28 cellular contexts compared by ENCODE assay signal in genomic region chr6:114390176-114390575, GRCh38. TPM values are rescaled to one million over a fixed set of nuclear protein-coding genes. Genes with fewer than 3 reads are reported as not detected.
"Had no signal": no experiment of that assay in that cellular context is flagged by ENCODE, and none has a peak within 500 bp of the region (broad histone marks: within the 10 kb centered on the region; RNA-seq: fewer than 3 reads in every experiment).

No MANE protein-coding gene starts in this region.

- H3K4me3 ChIP-seq: cardiac muscle cell, esophagus squamous epithelium, hepatocyte, lower lobe of right lung, thyroid gland had no signal

- H3K4me3 Mint-ChIP-seq: activated naive CD4-positive, alpha-beta T cell treated with anti-CD3 and anti-CD28 coated beads, Interleukin-2, amount 50 U/mL, for 24 hours; activated T-cell treated with anti-CD3 and anti-CD28 coated beads, Interleukin-2, amount 50 U/mL, for 72 hours; mesothelial cell of epicardium; natural killer cell treated with Interleukin-12 subunit alpha and Interleukin-12 subunit beta and Interleukin-15 and Interleukin-18, amount 100 ng/mL, for 72 hours had no signal

- H3K4me2 ChIP-seq: hepatocyte had no signal

- H3K9me3 Mint-ChIP-seq: activated naive CD4-positive, alpha-beta T cell treated with anti-CD3 and anti-CD28 coated beads, Interleukin-2, amount 50 U/mL, for 24 hours; activated T-cell treated with anti-CD3 and anti-CD28 coated beads, Interleukin-2, amount 50 U/mL, for 72 hours; mesothelial cell of epicardium had no signal

- H3K4me1 ChIP-seq: esophagus squamous epithelium, lower lobe of right lung, thyroid gland had no signal

- H3K27ac ChIP-seq: cardiac muscle cell, esophagus squamous epithelium, hepatocyte, lower lobe of right lung, thyroid gland had no signal

- H2AFZ ChIP-seq: hepatocyte had no signal

- H3K36me3 Mint-ChIP-seq: activated naive CD4-positive, alpha-beta T cell treated with anti-CD3 and anti-CD28 coated beads, Interleukin-2, amount 50 U/mL, for 24 hours; mesothelial cell of epicardium; natural killer cell treated with Interleukin-12 subunit alpha and Interleukin-12 subunit beta and Interleukin-15 and Interleukin-18, amount 100 ng/mL, for 72 hours had no signal

- H3K79me2 ChIP-seq: hepatocyte had no signal

- H3K27ac Mint-ChIP-seq: activated naive CD4-positive, alpha-beta T cell treated with anti-CD3 and anti-CD28 coated beads, Interleukin-2, amount 50 U/mL, for 24 hours; activated T-cell treated with anti-CD3 and anti-CD28 coated beads, Interleukin-2, amount 50 U/mL, for 72 hours; mesothelial cell of epicardium; natural killer cell treated with Interleukin-12 subunit alpha and Interleukin-12 subunit beta and Interleukin-15 and Interleukin-18, amount 100 ng/mL, for 72 hours had no signal

- H3K27me3 Mint-ChIP-seq: activated naive CD4-positive, alpha-beta T cell treated with anti-CD3 and anti-CD28 coated beads, Interleukin-2, amount 50 U/mL, for 24 hours; natural killer cell treated with Interleukin-12 subunit alpha and Interleukin-12 subunit beta and Interleukin-15 and Interleukin-18, amount 100 ng/mL, for 72 hours had no signal

- H3K27me3 ChIP-seq: cardiac muscle cell, esophagus squamous epithelium, hepatocyte, thyroid gland had no signal

- ATAC-seq: activated CD4-positive, CD25-positive, alpha-beta regulatory T cell treated with anti-CD3 and anti-CD28 coated beads, Interleukin-2, amount 50 U/mL, for 24 hours; activated T-cell treated with anti-CD3 and anti-CD28 coated beads, Interleukin-2, amount 50 U/mL, for 72 hours; lower lobe of right lung; natural killer cell treated with Interleukin-12 subunit alpha and Interleukin-12 subunit beta and Interleukin-15 and Interleukin-18, amount 100 ng/mL, for 72 hours had no signal

- FAIRE-seq: endothelial cell of umbilical vein, keratinocyte had no signal

- H3K36me3 ChIP-seq: cardiac muscle cell, esophagus squamous epithelium, lower lobe of right lung, thyroid gland had no signal

- DNase-seq: activated CD4-positive, alpha-beta T cell treated with anti-CD3 and anti-CD28 coated beads, Interleukin-2, amount 50 U/mL, for 1 hour; activated CD8-positive, alpha-beta memory T cell treated with anti-CD3 and anti-CD28 coated beads, Interleukin-2, amount 50 U/mL, for 4 hours; activated effector memory CD4-positive, alpha-beta T cell treated with anti-CD3 and anti-CD28 coated beads, Interleukin-2, amount 50 U/mL, for 16 hours; activated T-cell treated with anti-CD3 and anti-CD28 coated beads, Interleukin-2, amount 50 U/mL, for 72 hours; dermis blood vessel endothelial cell; effector memory CD4-positive, alpha-beta T cell; esophagus squamous epithelium; lower lobe of right lung; nucleus accumbens; posterior cingulate gyrus; stimulated activated CD4-positive, alpha-beta T cell treated with anti-CD3 and anti-CD28 coated beads, Interleukin-12 subunit alpha, Interleukin-12 subunit beta, amount 100 ng/mL, for 4 hours; stimulated activated CD4-positive, alpha-beta T cell treated with anti-CD3 and anti-CD28 coated beads, Interleukin-1b, Interleukin-23, amount 100 ng/mL, for 48 hours; stimulated activated CD8-positive, alpha-beta memory T cell treated with anti-CD3 and anti-CD28 coated beads, Interleukin-4, amount 100 ng/mL, for 48 hours; stimulated activated naive CD4-positive, alpha-beta T cell treated with Interleukin-2 at 50 U/mL for 16 hours; T-helper 1 cell; T-helper 9 cell; thyroid gland had no signal

- H3K4me1 Mint-ChIP-seq: activated naive CD4-positive, alpha-beta T cell treated with anti-CD3 and anti-CD28 coated beads, Interleukin-2, amount 50 U/mL, for 24 hours had no signal

- H3K9me3 ChIP-seq: esophagus squamous epithelium, lower lobe of right lung, thyroid gland had no signal

RNA-seq across cellular contexts. Expression of gene HS3ST5, which starts 47.4 kb away (rescaled TPM):
- total RNA-seq: activated T-cell treated with anti-CD3 and anti-CD28 coated beads, Interleukin-2, amount 50 U/mL, for 72 hours; dermis blood vessel endothelial cell; endothelial cell of umbilical vein; esophagus squamous epithelium; glomerular endothelial cell; natural killer cell treated with Interleukin-12 subunit alpha and Interleukin-12 subunit beta and Interleukin-15 and Interleukin-18, amount 100 ng/mL, for 72 hours; renal cortical epithelial cell; subcutaneous adipose tissue; thyroid gland had no signal
- polyA plus RNA-seq: endothelial cell of umbilical vein, keratinocyte had no signal
